11 cellular contexts compared by ENCODE assay signal in the genomic region with DNA sequence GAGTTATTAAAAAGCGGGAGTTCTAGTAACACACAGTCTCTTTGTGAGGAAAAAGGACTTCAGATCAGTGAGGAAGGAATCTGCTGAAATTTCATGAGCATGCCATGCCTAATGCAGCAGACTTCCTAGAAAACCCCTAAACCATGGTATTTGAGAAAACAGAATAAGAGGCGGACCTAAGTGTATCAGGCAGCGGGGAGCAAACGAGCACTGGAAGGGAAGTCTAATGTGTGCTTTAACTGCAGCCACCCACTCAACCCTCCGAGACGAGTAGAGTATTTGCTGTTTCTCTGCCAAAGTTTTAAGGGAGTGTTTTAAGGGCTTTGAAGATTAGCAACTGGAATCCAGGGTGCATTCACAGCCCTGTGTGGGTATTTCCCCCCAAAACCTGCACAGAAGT. TPM values are rescaled to one million over a fixed set of nuclear protein-coding genes. Genes with fewer than 3 reads are reported as not detected.
DNase-seq lines count a peak whose midpoint lies in the region; ATAC-seq and FAIRE-seq lines count a peak whose summit lies in the region.
"Had no signal": no experiment of that assay in that cellular context is flagged by ENCODE, and none has a peak within 500 bp of the region (broad histone marks: within the 10 kb centered on the region; RNA-seq: fewer than 3 reads in every experiment).

No MANE protein-coding gene starts in this region.

- no peak for ATAC-seq in naive thymus-derived CD4-positive, alpha-beta T cell
- ATAC-seq: activated naive CD8-positive, alpha-beta T cell treated with anti-CD3 and anti-CD28 coated beads, Interleukin-2, amount 50 U/mL, for 24 hours had no signal

- H3K4me1 ChIP-seq in naive thymus-derived CD4-positive, alpha-beta T cell (ENCODE audit: control insufficient read depth in 2 of 2, insufficient read depth in 2 of 2, low read length in 2 of 2): no peaks in the 10 kb centered on the region
- H3K4me1 ChIP-seq in thymus (ENCODE audit: control insufficient read depth, insufficient read depth, low read length): no peaks in the 10 kb centered on the region

- peaks cover 0 to 38% (median 23%) of the 10 kb centered on the region in 5 donors for H3K36me3 Mint-ChIP-seq in naive thymus-derived CD4-positive, alpha-beta T cell

- H3K9me3 ChIP-seq in naive thymus-derived CD4-positive, alpha-beta T cell (ENCODE audit: control insufficient read depth in 2 of 3, low read length in 3 of 3): no peaks in the 10 kb centered on the region
- H3K9me3 ChIP-seq in thymus (ENCODE audit: control insufficient read depth): no peaks in the 10 kb centered on the region

- no peaks in the 10 kb centered on the region for H3K27me3 ChIP-seq in naive thymus-derived CD4-positive, alpha-beta T cell (ENCODE audit: control insufficient read depth in 2 of 2, insufficient read depth in 2 of 2, low read length in 2 of 2)
- no peaks in the 10 kb centered on the region for H3K27me3 ChIP-seq in thymus (ENCODE audit: control insufficient read depth, insufficient read depth)

- peaks cover under 1 to 60% (median 13%) of the 10 kb centered on the region in 3 experiments for H3K36me3 ChIP-seq in naive thymus-derived CD4-positive, alpha-beta T cell (ENCODE audit: control insufficient read depth in 2 of 3, insufficient read depth in 3 of 3, low read length in 3 of 3)
- H3K36me3 ChIP-seq in thymus (ENCODE audit: control insufficient read depth, insufficient read depth): peaks cover 60% of the 10 kb centered on the region

- peak overlapping the region in 8 of 9 donors; percentile 68 to 98 (median 88) for H3K27ac Mint-ChIP-seq in naive thymus-derived CD4-positive, alpha-beta T cell
- H3K27ac Mint-ChIP-seq: activated naive CD8-positive, alpha-beta T cell treated with anti-CD3 and anti-CD28 coated beads, Interleukin-2, amount 50 U/mL, for 24 hours had no signal

- peaks cover 0 to 4% (median 0%) of the 10 kb centered on the region in 11 donors for H3K9me3 Mint-ChIP-seq in naive thymus-derived CD4-positive, alpha-beta T cell
- H3K9me3 Mint-ChIP-seq: activated naive CD8-positive, alpha-beta T cell treated with anti-CD3 and anti-CD28 coated beads, Interleukin-2, amount 50 U/mL, for 24 hours had no signal

- DNase-seq in NCI-H2107 treated with DMSO at 0.1 percent for 48 hours (lab: John Stamatoyannopoulos, UW; ENCODE audit: unreplicated experiment): peak; percentile 70
- DNase-seq in NCI-H2107 (lab: John Stamatoyannopoulos, UW): no peak
- peak; percentile 67 for DNase-seq in foreskin melanocyte
- no peak for DNase-seq in naive thymus-derived CD4-positive, alpha-beta T cell
- no peak for DNase-seq in HTR-8/SVneo (ENCODE audit: insufficient read length, low spot score)
- DNase-seq in NCI-H146 (lab: John Stamatoyannopoulos, UW): no peak
- no peak for DNase-seq in NCI-H1930 (lab: John Stamatoyannopoulos, UW)
- DNase-seq: activated naive CD8-positive, alpha-beta T cell treated with anti-CD3 and anti-CD28 coated beads, Interleukin-2, amount 50 U/mL, for 24 hours had no signal

- peaks cover 0 to 32% (median 19%) of the 10 kb centered on the region in 7 donors for H3K4me1 Mint-ChIP-seq in naive thymus-derived CD4-positive, alpha-beta T cell
- H3K4me1 Mint-ChIP-seq: activated naive CD8-positive, alpha-beta T cell treated with anti-CD3 and anti-CD28 coated beads, Interleukin-2, amount 50 U/mL, for 24 hours had no signal

- WGBS in thymus: 95% methylated on average over 6 of the region's 6 CpGs

- peak overlapping the region; percentile 52 for H3K27ac ChIP-seq in naive thymus-derived CD4-positive, alpha-beta T cell (ENCODE audit: low read depth, low read length)
- H3K27ac ChIP-seq in thymus (ENCODE audit: low read depth): peak overlapping the region; percentile 68

- H3K27me3 Mint-ChIP-seq in naive thymus-derived CD4-positive, alpha-beta T cell: no peaks in the 10 kb centered on the region
- H3K27me3 Mint-ChIP-seq: activated naive CD8-positive, alpha-beta T cell treated with anti-CD3 and anti-CD28 coated beads, Interleukin-2, amount 50 U/mL, for 24 hours had no signal

- POLR2A ChIA-PET in naive thymus-derived CD4-positive, alpha-beta T cell (lab: Charles Lee): no interaction called here

- CTCF ChIA-PET in naive thymus-derived CD4-positive, alpha-beta T cell (lab: Charles Lee): no interaction called here

- H3K4me3 Mint-ChIP-seq in naive thymus-derived CD4-positive, alpha-beta T cell: peak overlapping the region in 7 of 10 donors; percentile 23 to 68 (median 58)
- H3K4me3 Mint-ChIP-seq: activated naive CD8-positive, alpha-beta T cell treated with anti-CD3 and anti-CD28 coated beads, Interleukin-2, amount 50 U/mL, for 24 hours had no signal

- no peak overlapping the region for H3K4me3 ChIP-seq in naive thymus-derived CD4-positive, alpha-beta T cell (ENCODE audit: low read length)
- no peak overlapping the region for H3K4me3 ChIP-seq in thymus (ENCODE audit: low read length)

- FAIRE-seq in HTR-8/SVneo (lab: Jason Lieb, UNC): no peak
- FAIRE-seq: endothelial cell of umbilical vein, GM18507 had no signal

- intact Hi-C loops in naive thymus-derived CD4-positive, alpha-beta T cell (cut with micrococcal nuclease): no loop called here

RNA-seq across cellular contexts. Expression of a gene that starts 36.5 kb away (rescaled TPM):
- 10 to 100 TPM; 10.4 to 18.1 (median 15.7) TPM for total RNA-seq in naive thymus-derived CD4-positive, alpha-beta T cell
- polyA plus RNA-seq in naive thymus-derived CD4-positive, alpha-beta T cell: 10 to 100 TPM; 18.4 to 28.7 TPM
- polyA plus RNA-seq in thymus: 29.3 TPM

RNA-seq across cellular contexts. Expression of a gene that starts 51.8 kb away (rescaled TPM):
- total RNA-seq in naive thymus-derived CD4-positive, alpha-beta T cell: 10 to 100 TPM; 10.9 to 26.7 (median 18.8) TPM
- polyA plus RNA-seq in naive thymus-derived CD4-positive, alpha-beta T cell: 10 to 100 TPM; 10.6 to 12.5 TPM
- polyA plus RNA-seq in thymus: 12.0 TPM

Comparison
In these comparisons a context has a peak if more than half of its experiments do, and no peak if none do; other contexts are left out.
1. DNase-seq: peak in NCI-H2107 treated with DMSO at 0.1 percent for 48 hours (single experiment) and foreskin melanocyte (single experiment); none in NCI-H2107 (single experiment), naive thymus-derived CD4-positive, alpha-beta T cell (0 of 9), HTR-8/SVneo (single experiment), NCI-H146 (single experiment) and NCI-H1930 (0 of 2).